In genomic region chr12:58916153-58916709, GRCh38 we compare ENCODE assay signal across 10 cellular contexts. TPM values are rescaled to one million over a fixed set of nuclear protein-coding genes. Genes with fewer than 3 reads are reported as not detected.
DNase-seq lines count a peak whose midpoint lies in the region; ATAC-seq and TF ChIP-seq lines count a peak whose summit lies in the region.
"Had no signal": no experiment of that assay in that cellular context is flagged by ENCODE, and none has a peak within 500 bp of the region (broad histone marks: within the 10 kb centered on the region; RNA-seq: fewer than 3 reads in every experiment).

No MANE protein-coding gene starts in this region.

- 3 to 9% methylated on average over 2 of the region's 2 CpGs for WGBS in gastroesophageal sphincter (ENCODE audit: low coverage in 1 of 2), 2 donors
- 30 to 41% (median 32%) methylated on average over 2 of the region's 2 CpGs for WGBS in psoas muscle, 3 donors

- TF ChIP-seq CTCF in Calu3 (IDR thresholded peaks at IDR 0.05; ENCODE audit: unreplicated experiment) (no peak), ascending aorta (IDR thresholded peaks at IDR 0.05) (no peak), gastroesophageal sphincter (IDR thresholded peaks at IDR 0.05) (no peak), psoas muscle (IDR thresholded peaks at IDR 0.05) (no peak), glutamatergic neuron (IDR thresholded peaks at IDR 0.05; ENCODE audit: partially characterized antibody, unreplicated experiment) (no peak)

- no peaks in the 10 kb centered on the region for H3K27me3 Mint-ChIP-seq in Calu3 (ENCODE audit: unreplicated experiment)
- H3K27me3 Mint-ChIP-seq in glutamatergic neuron (ENCODE audit: unreplicated experiment): no peaks in the 10 kb centered on the region

- no peak for ATAC-seq in gastroesophageal sphincter
- ATAC-seq in psoas muscle: no peak
- ATAC-seq in left lobe of liver: no peak
- no peak for ATAC-seq in GM19324 (IDR thresholded peaks at IDR 0.05; ENCODE audit: low FRiP score, unreplicated experiment)

- H3K36me3 ChIP-seq in ascending aorta (peaks cover 4 to 18% of the 10 kb centered on the region in 2 donors), gastroesophageal sphincter (peaks cover 0 to 27% of the 10 kb centered on the region in 2 donors), psoas muscle (ENCODE audit: insufficient read depth in 1 of 2, low read depth in 1 of 2) (peaks cover 0 to 18% of the 10 kb centered on the region in 2 donors)

- H3K27ac Mint-ChIP-seq in Calu3 (ENCODE audit: unreplicated experiment): peak overlapping the region; percentile 85
- H3K27ac Mint-ChIP-seq in glutamatergic neuron (ENCODE audit: unreplicated experiment): no peak overlapping the region
- H3K27ac Mint-ChIP-seq: CD4-positive, alpha-beta memory T cell; IgD-negative memory B cell had no signal

- peaks cover 100% of the 10 kb centered on the region for H3K36me3 Mint-ChIP-seq in Calu3 (ENCODE audit: insufficient read depth, unreplicated experiment)
- H3K36me3 Mint-ChIP-seq in glutamatergic neuron (ENCODE audit: unreplicated experiment): no peaks in the 10 kb centered on the region
- H3K36me3 Mint-ChIP-seq: CD4-positive, alpha-beta memory T cell; IgD-negative memory B cell had no signal

- no peak for DNase-seq in Calu3
- no peak for DNase-seq in ascending aorta (ENCODE audit: low spot score in 2 of 2)
- DNase-seq in psoas muscle: no peak
- DNase-seq in glutamatergic neuron: no peak
- DNase-seq in 8988T: no peak
- no peak for DNase-seq in left lobe of liver (ENCODE audit: low spot score)
- DNase-seq: CD4-positive, alpha-beta memory T cell had no signal

- intact Hi-C loops in Calu3 (cut with micrococcal nuclease; ENCODE audit: unreplicated experiment) (loop anchor here (2.0 to 5.0 kb wide), 2 partner anchors 36 to 135 kb away; no protein-coding TSS in a partner anchor), ascending aorta (cut with DNase I) (loop anchor here (5.0 to 10.0 kb wide), 3 partner anchors 236 to 686 kb away; no protein-coding TSS in a partner anchor), psoas muscle (cut with DNase I) (no loop called here)

- H3K4me3 Mint-ChIP-seq in Calu3 (ENCODE audit: low read depth, unreplicated experiment): peak overlapping the region; percentile 93
- no peak overlapping the region for H3K4me3 Mint-ChIP-seq in glutamatergic neuron (ENCODE audit: unreplicated experiment)
- H3K4me3 Mint-ChIP-seq: CD4-positive, alpha-beta memory T cell; IgD-negative memory B cell had no signal

- no peaks in the 10 kb centered on the region for H3K9me3 Mint-ChIP-seq in Calu3 (ENCODE audit: low read depth, unreplicated experiment)
- H3K9me3 Mint-ChIP-seq in glutamatergic neuron (ENCODE audit: unreplicated experiment): peaks cover 6% of the 10 kb centered on the region
- H3K9me3 Mint-ChIP-seq: IgD-negative memory B cell had no signal

- H3K4me1 Mint-ChIP-seq in Calu3 (ENCODE audit: low read depth, unreplicated experiment): peaks cover 27% of the 10 kb centered on the region
- H3K4me1 Mint-ChIP-seq in glutamatergic neuron (ENCODE audit: low read depth, unreplicated experiment): peaks cover 47% of the 10 kb centered on the region

- no peak for TF ChIP-seq EP300 in gastroesophageal sphincter (IDR thresholded peaks at IDR 0.05)

- H3K4me3 ChIP-seq in ascending aorta: peak overlapping the region; percentile 77 to 91
- H3K4me3 ChIP-seq in gastroesophageal sphincter: peak overlapping the region; percentile 81 to 83
- peak overlapping the region; percentile 95 for H3K4me3 ChIP-seq in psoas muscle

- peaks cover 2 to 18% of the 10 kb centered on the region in 2 donors for H3K4me1 ChIP-seq in ascending aorta
- H3K4me1 ChIP-seq in gastroesophageal sphincter: peaks cover 9 to 67% (median 12%) of the 10 kb centered on the region in 3 donors
- peaks cover 30% of the 10 kb centered on the region for H3K4me1 ChIP-seq in psoas muscle

- peak overlapping the region; percentile 93 to 97 for H3K27ac ChIP-seq in ascending aorta
- H3K27ac ChIP-seq in gastroesophageal sphincter: peak overlapping the region; percentile 93 to 99 (median 97)
- peak overlapping the region; percentile 91 for H3K27ac ChIP-seq in psoas muscle

- CTCF ChIA-PET in Calu3 (lab: Charles Lee): interaction anchor here (1.0 to 1.4 kb wide), 6 partner anchors 16 to 163 kb away, joined by 3 to 4 read pairs (median 3); no protein-coding TSS in a partner anchor

- H3K9me3 ChIP-seq in ascending aorta: no peaks in the 10 kb centered on the region
- H3K9me3 ChIP-seq in gastroesophageal sphincter: no peaks in the 10 kb centered on the region
- H3K9me3 ChIP-seq in psoas muscle: no peaks in the 10 kb centered on the region

- BruUV-seq in Calu3 (replicated peaks; lab: Mats Ljungman, UMichigan): no TSS peak

- no peak for TF ChIP-seq POLR2A in gastroesophageal sphincter (IDR thresholded peaks at IDR 0.05)

- H3K27me3 ChIP-seq in ascending aorta (no peaks in the 10 kb centered on the region), gastroesophageal sphincter (no peaks in the 10 kb centered on the region), psoas muscle (ENCODE audit: insufficient read depth in 3 of 3, low read length in 2 of 3) (no peaks in the 10 kb centered on the region)

RNA-seq across cellular contexts. Expression of gene LRIG3, which starts 4.1 kb away (rescaled TPM):
- total RNA-seq in Calu3 (2022): 261 and 357 TPM in 2 replicates
- total RNA-seq in ascending aorta: 12.3 TPM
- total RNA-seq in gastroesophageal sphincter: 100 to 1,000 TPM in 2 of 4 donors, 10 to 100 TPM in 2; 52.7 to 170 (median 93.3) TPM
- total RNA-seq in psoas muscle: 1 to 10 TPM; 2.9 to 5.1 (median 3.6) TPM
- polyA plus RNA-seq in psoas muscle: 1 to 10 TPM; 1.4 to 2.2 (median 1.7) TPM
- 6.9 TPM for total RNA-seq in glutamatergic neuron (ENCODE audit: unreplicated experiment)
- total RNA-seq in left lobe of liver: 10.8 TPM
- total RNA-seq: CD4-positive, alpha-beta memory T cell had no signal
- polyA plus RNA-seq: CD4-positive, alpha-beta memory T cell; IgD-negative memory B cell had no signal

Comparison
In these comparisons a context has a peak if more than half of its experiments do, and no peak if none do; other contexts are left out.
1. intact Hi-C loops: an anchor here in Calu3 (2.0 to 5.0 kb wide) and ascending aorta (5.0 to 10.0 kb wide); none called in psoas muscle.